Comparison of ENCODE assay signal across 8 cellular contexts in genomic region chr4:82429728-82430192, GRCh38. TPM values are rescaled to one million over a fixed set of nuclear protein-coding genes. Genes with fewer than 3 reads are reported as not detected.
DNase-seq lines count a peak whose midpoint lies in the region; ATAC-seq and TF ChIP-seq lines count a peak whose summit lies in the region.

No MANE protein-coding gene starts in this region.

- H3K4me1 ChIP-seq in HEK293 (ENCODE audit: control insufficient read depth, insufficient read depth, low read length) (no peaks in the 10 kb centered on the region), aorta (ENCODE audit: control insufficient read depth in 1 of 2, insufficient read depth in 2 of 2, low read length in 2 of 2) (peaks cover 0 to 6% of the 10 kb centered on the region in 2 donors)

- DNase-seq in GM12864 (ENCODE audit: low read depth): no peak
- peak; percentile 84 for DNase-seq in OCI-M1 (lab: John Stamatoyannopoulos, UW)
- no peak for DNase-seq in coronary artery (ENCODE audit: low spot score)
- peak; percentile 74 for DNase-seq in mucosa of gallbladder (ENCODE audit: low spot score)
- DNase-seq in aorta: no peak
- DNase-seq in T-helper 9 cell: no peak

- TF ChIP-seq CTCF in GM12864 (IDR thresholded peaks at IDR 0.05; ENCODE audit: low read depth, low read length, missing control alignments) (no peak), HEK293 (tag by site-specific recombination; IDR thresholded peaks at IDR 0.05) (no peak), coronary artery (IDR thresholded peaks at IDR 0.05) (no peak)

- H3K9me3 ChIP-seq in HEK293 (ENCODE audit: control insufficient read depth, insufficient read depth, low read depth, low read length) (no peaks in the 10 kb centered on the region), aorta (ENCODE audit: control insufficient read depth, low read length) (no peaks in the 10 kb centered on the region)

- POLR2A ChIA-PET in HEK293 (lab: Yijun Ruan, JAX): interaction anchor here (0.7 to 3.2 kb wide), 26 partner anchors 8 to 1026 kb away, joined by 3 to 54 read pairs (median 4); partner anchors contain the start of genes COPS4, COQ2, HELQ and HNRNPD

- 0% methylated on average over 57 to 58 of the region's 58 CpGs for WGBS in aorta, 2 donors

- H3K4me3 ChIP-seq in GM12864 (ENCODE audit: low read depth, low read length) (peak overlapping the region; percentile 99), HEK293 (ENCODE audit: low read depth, low read length) (peak overlapping the region; percentile 77), coronary artery (peak overlapping the region; percentile 97), aorta (ENCODE audit: low read length in 2 of 2) (peak overlapping the region; percentile 90 to 93)

- no peaks in the 10 kb centered on the region for H3K27me3 ChIP-seq in aorta (ENCODE audit: control insufficient read depth in 1 of 2, insufficient read depth in 2 of 2, low read length in 1 of 2)

- intact Hi-C loops in aorta (cut with DNase I): loop anchor here (1.0 to 10.0 kb wide), 4 partner anchors 55 to 605 kb away; partner anchors contain the start of genes COPS4 (in 1 of the 2), HNRNPD (in 1 of the 2) and THAP9 (in 1 of the 2)

- H3K27ac ChIP-seq in HEK293 (ENCODE audit: extremely low read depth, low read depth, low read length) (peak overlapping the region; percentile 98), coronary artery (peak overlapping the region; percentile 86 to 98), aorta (ENCODE audit: low read depth in 1 of 2, low read length in 2 of 2) (peak overlapping the region; percentile 64 to 97)

- CTCF ChIA-PET in HEK293 (lab: Yijun Ruan, JAX): interaction anchor here (0.5 to 1.5 kb wide), 8 partner anchors 9 to 325 kb away, joined by 3 to 9 read pairs (median 6); no protein-coding TSS in a partner anchor

- peak; percentile 20 for ATAC-seq in aorta (ENCODE audit: low FRiP score)
- ATAC-seq in HG02970 (IDR thresholded peaks at IDR 0.05; ENCODE audit: low FRiP score, unreplicated experiment): no peak

- peaks cover 9 to 47% of the 10 kb centered on the region in 2 experiments for H3K36me3 ChIP-seq in HEK293 (ENCODE audit: control insufficient read depth in 2 of 2, insufficient read depth in 1 of 2, low read length in 2 of 2)
- H3K36me3 ChIP-seq in aorta (ENCODE audit: control insufficient read depth in 1 of 2, insufficient read depth in 2 of 2, low read length in 1 of 2): peaks cover 2 to 3% of the 10 kb centered on the region in 2 donors

TF ChIP-seq in HEK293, 187 proteins besides CTCF, POLR2A, EP300 and RAD21:
- peak; percentile 58; the same call in 1 of the 2 replicates for TF ChIP-seq KLF9 (tag by site-specific recombination; IDR thresholded peaks at IDR 0.05; ENCODE audit: low read depth)
- 0 out of 2 replicates have a peak, but pooled peaks have one; percentile 3 for TF ChIP-seq OVOL3 (tag by site-specific recombination; IDR thresholded peaks at IDR 0.05)
- TF ChIP-seq ZNF394 (tag by site-specific recombination; IDR thresholded peaks at IDR 0.05; ENCODE audit: borderline replicate concordance): peak; percentile 7; the same call in 1 of the 2 replicates
- peak; percentile 11; the same call in 1 of the 2 replicates for TF ChIP-seq ZFP69B (tag by site-specific recombination; IDR thresholded peaks at IDR 0.05)
- TF ChIP-seq ZNF513 (tag by site-specific recombination; IDR thresholded peaks at IDR 0.05): 0 out of 2 replicates have a peak, but pooled peaks have one; percentile 11
- TF ChIP-seq ZNF501 (tag by site-specific recombination; IDR thresholded peaks at IDR 0.05): peak; percentile 7
- peak; percentile 45; the same call in 1 of the 2 replicates for TF ChIP-seq KLF7 (tag by site-specific recombination; IDR thresholded peaks at IDR 0.05; ENCODE audit: borderline replicate concordance)
- TF ChIP-seq BCL11B (tag by site-specific recombination; IDR thresholded peaks at IDR 0.05; ENCODE audit: low read depth): 0 out of 2 replicates have a peak, but pooled peaks have one; percentile 32
- TF ChIP-seq ZNF169 (tag by site-specific recombination; IDR thresholded peaks at IDR 0.05): no peak
- TF ChIP-seq FEZF1 (tag by site-specific recombination; IDR thresholded peaks at IDR 0.05): peak; percentile 6; the same call in 1 of the 2 replicates
- peak; percentile 77 for TF ChIP-seq ZNF335 (tag by site-specific recombination; conservative IDR thresholded peaks at IDR 0.05)
- no peak for TF ChIP-seq ZNF776 (tag by site-specific recombination; IDR thresholded peaks at IDR 0.05; ENCODE audit: borderline replicate concordance)
- TF ChIP-seq MZF1 (tag by site-specific recombination; IDR thresholded peaks at IDR 0.05; ENCODE audit: borderline replicate concordance): no peak
- peak; percentile 52 for TF ChIP-seq ZBTB26 (tag by site-specific recombination; optimal IDR thresholded peaks at IDR 0.05)
- TF ChIP-seq WT1 (tag by site-specific recombination; IDR thresholded peaks at IDR 0.05): no peak
- TF ChIP-seq ZNF324 (tag by site-specific recombination; IDR thresholded peaks at IDR 0.05): 0 out of 2 replicates have a peak, but pooled peaks have one; percentile 25
- TF ChIP-seq SCRT2 (tag by site-specific recombination; IDR thresholded peaks at IDR 0.05): no peak
- 0 out of 2 replicates have a peak, but pooled peaks have one; percentile 17 for TF ChIP-seq ZNF76 (tag by site-specific recombination; IDR thresholded peaks at IDR 0.05; ENCODE audit: borderline replicate concordance, low read depth)

RNA-seq across cellular contexts. Expression of gene HNRNPDL, which starts 0.5 kb away (rescaled TPM):
- total RNA-seq in mucosa of gallbladder: 158 TPM
- total RNA-seq in aorta: 100 to 1,000 TPM; 214 to 224 TPM
- polyA plus RNA-seq in aorta: 100 to 1,000 TPM; 239 to 303 TPM

RNA-seq across cellular contexts. Expression of gene ENOPH1, which starts 0.6 kb away (rescaled TPM):
- total RNA-seq in mucosa of gallbladder: 30.1 TPM
- 10 to 100 TPM; 17.1 to 17.3 TPM for total RNA-seq in aorta
- polyA plus RNA-seq in aorta: 10 to 100 TPM; 18.0 to 24.4 TPM

RNA-seq across cellular contexts. Expression of gene HNRNPD, which starts 56.0 kb away (rescaled TPM):
- total RNA-seq in mucosa of gallbladder: 123 TPM
- 100 to 1,000 TPM; 120 to 146 TPM for total RNA-seq in aorta
- 100 to 1,000 TPM; 113 to 118 TPM for polyA plus RNA-seq in aorta

Comparison
In these comparisons a context has a peak if more than half of its experiments do, and no peak if none do; other contexts are left out.
1. DNase-seq: peak in OCI-M1 (single experiment) and mucosa of gallbladder (single experiment); none in GM12864 (single experiment), coronary artery (single experiment), aorta (0 of 2) and T-helper 9 cell (single experiment).
2. Peak in every context shown above with its lines, with median percentiles within 50 percentile points of each other: H3K4me3 ChIP-seq and H3K27ac ChIP-seq.